Comparison of ENCODE assay signal across 8 cellular contexts in the genomic region with DNA sequence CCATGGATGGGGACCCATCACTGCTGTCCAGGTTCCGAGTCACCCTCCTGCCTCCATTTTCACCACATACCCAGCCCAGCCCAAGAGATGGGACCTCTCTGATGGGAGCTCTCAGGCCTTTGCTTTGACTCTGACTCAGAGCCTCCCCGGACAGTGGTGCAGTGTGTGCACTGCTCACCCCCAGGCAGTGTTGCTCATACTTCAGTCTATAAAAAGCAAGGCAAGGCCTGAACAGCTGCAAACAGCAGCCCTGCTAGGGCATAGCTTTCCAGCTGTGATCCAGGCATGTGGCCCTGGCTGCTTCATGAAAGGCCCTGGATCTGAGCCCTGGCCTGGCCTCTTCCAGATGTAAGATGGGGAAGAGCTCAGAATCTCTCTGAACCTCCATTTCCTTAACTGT.
A peak's percentile ranks its signal among the peaks of the same experiment; 100 is the strongest.
DNase-seq lines count a peak whose midpoint lies in the region; ATAC-seq, FAIRE-seq and TF ChIP-seq lines count a peak whose summit lies in the region.

No MANE protein-coding gene starts in this region.

- H3K9me3 Mint-ChIP-seq in natural killer cell = no peaks in the 10 kb centered on the region

- H3K27me3 Mint-ChIP-seq in natural killer cell (ENCODE audit: low read depth in 2 of 2) = no peaks in the 10 kb centered on the region

- ATAC-seq in natural killer cell (peak in 1 of 3 donors; percentile 14), HG03520 (IDR thresholded peaks at IDR 0.05; ENCODE audit: unreplicated experiment) (no peak), GM19467 (IDR thresholded peaks at IDR 0.05; ENCODE audit: unreplicated experiment) (no peak)

- intact Hi-C loops in natural killer cell (cut with micrococcal nuclease) = loop anchor here (1.0 to 5.0 kb wide), 8 partner anchors 11 to 312 kb away; no protein-coding TSS in a partner anchor

- DNase-seq in ELF-1 (ENCODE audit: low read depth, low spot score) (peak; percentile 44), RCC 7860 (ENCODE audit: low spot score) (peak; percentile 77), astrocyte of the spinal cord (ENCODE audit: low read depth, low spot score) (peak; percentile 89), natural killer cell (peak; percentile 43), G401 (ENCODE audit: low spot score) (no peak), NCI-H345 (lab: John Stamatoyannopoulos, UW) (no peak)

- FAIRE-seq in RCC 7860 (lab: Jason Lieb, UNC) = peak; percentile 67

- H3K27ac Mint-ChIP-seq in natural killer cell = peak overlapping the region; percentile 97 to 98

- H3K4me3 Mint-ChIP-seq in natural killer cell = peak overlapping the region; percentile 85

- in situ Hi-C loops in astrocyte of the spinal cord (cut with HindIII; ENCODE audit: low sequenced_read_pairs) (no loop called here), G401 (cut with HindIII; ENCODE audit: low sequenced_read_pairs) (no loop called here)

- no peaks in the 10 kb centered on the region for H3K36me3 Mint-ChIP-seq in natural killer cell

- H3K4me3 ChIP-seq in astrocyte of the spinal cord (ENCODE audit: low read depth, low read length) = no peak overlapping the region

- H3K4me1 Mint-ChIP-seq in natural killer cell = peaks cover 67 to 78% of the 10 kb centered on the region in 2 donors

- TF ChIP-seq CTCF in astrocyte of the spinal cord (IDR thresholded peaks at IDR 0.05; ENCODE audit: low read depth, low read length) = no peak
- no peak for TF ChIP-seq CTCF in natural killer cell (IDR thresholded peaks at IDR 0.05)

Comparison
In these comparisons a context has a peak if more than half of its experiments do, and no peak if none do; other contexts are left out.
1. DNase-seq: peak in ELF-1 (single experiment), RCC 7860 (single experiment), astrocyte of the spinal cord (single experiment) and natural killer cell (single experiment); none in G401 (single experiment) and NCI-H345 (single experiment).